ENCODE assay signal across 11 cellular contexts in genomic region chr1:224565186-224565585, GRCh38. TPM values are rescaled to one million over a fixed set of nuclear protein-coding genes. Genes with fewer than 3 reads are reported as not detected.
A peak's percentile ranks its signal among the peaks of the same experiment; 100 is the strongest.
DNase-seq lines count a peak whose midpoint lies in the region; ATAC-seq and TF ChIP-seq lines count a peak whose summit lies in the region.
"Had no signal": no experiment of that assay in that cellular context is flagged by ENCODE, and none has a peak within 500 bp of the region (broad histone marks: within the 10 kb centered on the region; RNA-seq: fewer than 3 reads in every experiment).

No MANE protein-coding gene starts in this region.

- TF ChIP-seq RAD21 in IMR-90 (IDR thresholded peaks at IDR 0.05; ENCODE audit: low read length), result peak; percentile 6; the same call in 1 of the 2 replicates

- dilution Hi-C loops in IMR-90 (cut with HindIII; ENCODE audit: low sequenced_read_pairs, unreplicated experiment), result no loop called here

- peak overlapping the region; percentile 21; the same call in 1 of the 2 replicates for H2AK5ac ChIP-seq in IMR-90 (ENCODE audit: low read depth, low read length)

- H3K27me3 Mint-ChIP-seq in endothelial cell (ENCODE audit: unreplicated experiment), result no peaks in the 10 kb centered on the region

- no peak overlapping the region for H4K91ac ChIP-seq in IMR-90 (ENCODE audit: insufficient read depth, low read depth, low read length)

- H3K14ac ChIP-seq in IMR-90 (replicated peaks; ENCODE audit: low read depth, low read length), result 0 out of 2 replicates have a peak overlapping the region, but pooled peaks have one; percentile 30

- peak overlapping the region; percentile 63 for H2BK120ac ChIP-seq in IMR-90 (ENCODE audit: low read depth, low read length)

- intact Hi-C loops in IMR-90 (cut with micrococcal nuclease), result no loop called here

- H3K56ac ChIP-seq in IMR-90 (ENCODE audit: extremely low read depth, insufficient read depth, low read length), result peak overlapping the region; percentile 19; the same call in 1 of the 2 replicates

- CTCF ChIA-PET in IMR-90 (lab: Yijun Ruan, JAX), result interaction anchor here (0.6 kb wide), 1 partner anchor 124 kb away, joined by 4 read pairs; no protein-coding TSS in a partner anchor

- TF ChIP-seq CTCF in IMR-90 (conservative IDR thresholded peaks at IDR 0.05; ENCODE audit: low read depth, low read length), result no peak
- TF ChIP-seq CTCF in VCaP (conservative IDR thresholded peaks at IDR 0.05), result no peak
- TF ChIP-seq CTCF in endothelial cell (IDR thresholded peaks at IDR 0.05; ENCODE audit: unreplicated experiment), result no peak
- TF ChIP-seq CTCF in GM13976 (IDR thresholded peaks at IDR 0.05; ENCODE audit: borderline replicate concordance, control extremely low read depth, extremely low read depth, insufficient read depth, missing control alignments), result no peak

- WGBS in IMR-90 (ENCODE audit: extremely low coverage in 2 of 2, insufficient read length in 1 of 2), 2 experiments, result 17% methylated on average over 1 of the region's 5 CpGs; no CpG with 5 or more reads in 1 of the 2 experiments

- no TSS peak for BruUV-seq in IMR-90 (replicated peaks; lab: Mats Ljungman, UMichigan)

- peak overlapping the region; percentile 22 for H2BK5ac ChIP-seq in IMR-90 (ENCODE audit: low read depth, low read length, poor library complexity, severe bottlenecking)

- H2BK15ac ChIP-seq in IMR-90 (ENCODE audit: low read depth, low read length), result no peak overlapping the region

- no peaks in the 10 kb centered on the region; the same call in 1 of the 2 replicates for H4K20me1 ChIP-seq in IMR-90 (ENCODE audit: insufficient read depth, low read length)

- peak; percentile 94 for ATAC-seq in IMR-90 (ENCODE audit: low read depth)
- ATAC-seq in HG03045 (IDR thresholded peaks at IDR 0.05; ENCODE audit: unreplicated experiment), result no peak

- H3K27ac Mint-ChIP-seq in endothelial cell (ENCODE audit: unreplicated experiment), result no peak overlapping the region
- H3K27ac Mint-ChIP-seq: activated naive CD8-positive, alpha-beta T cell treated with anti-CD3 and anti-CD28 coated beads, Interleukin-2, amount 10 ng/mL, durations not matched to agents 7 days and 5 days; T-helper 1 cell treated with Interleukin-12 subunit alpha and Interleukin-12 subunit beta and Interleukin-4 antibody, amounts not matched to agents 30 μg/mL and 1 μg/mL, for 36 hours had no signal

- H2AFZ ChIP-seq in IMR-90 (replicated peaks; ENCODE audit: low read length, poor library complexity), result peak overlapping the region; percentile 54

- no peak overlapping the region for H4K5ac ChIP-seq in IMR-90 (ENCODE audit: low read depth, low read length)

- TF ChIP-seq POLR2A in IMR-90 (IDR thresholded peaks at IDR 0.05; ENCODE audit: low read depth, low read length), result no peak

- POLR2A ChIA-PET in IMR-90 (lab: Charles Lee; ENCODE audit: unreplicated experiment), result no interaction called here

- no peak overlapping the region for H3K4me3 ChIP-seq in IMR-90 (ENCODE audit: insufficient read depth, low read depth, low read length)

- no peak overlapping the region for H3K9ac ChIP-seq in IMR-90 (ENCODE audit: low read depth, low read length)

- peak overlapping the region in 1 of 2 experiments; percentile 23; a peak in 1 of 4 replicates for H4K8ac ChIP-seq in IMR-90 (ENCODE audit: low read depth in 2 of 2, low read length in 2 of 2)

- H3K36me3 ChIP-seq in IMR-90 (ENCODE audit: control insufficient read depth, insufficient read depth, low read length), result no peaks in the 10 kb centered on the region

- no peaks in the 10 kb centered on the region for H3K4me1 Mint-ChIP-seq in endothelial cell (ENCODE audit: unreplicated experiment)
- H3K4me1 Mint-ChIP-seq: activated naive CD8-positive, alpha-beta T cell treated with anti-CD3 and anti-CD28 coated beads, Interleukin-2, amount 10 ng/mL, durations not matched to agents 7 days and 5 days had no signal

- peaks cover 15% of the 10 kb centered on the region for H3K9me1 ChIP-seq in IMR-90 (ENCODE audit: insufficient read depth, low read length)

- no peaks in the 10 kb centered on the region for H3K27me3 ChIP-seq in IMR-90 (ENCODE audit: control insufficient read depth, insufficient read depth, low read length)

- H3K4me1 ChIP-seq in IMR-90 (ENCODE audit: control insufficient read depth, insufficient read depth, low read length), result peaks cover 15% of the 10 kb centered on the region

- H3K79me1 ChIP-seq in IMR-90 (ENCODE audit: low read depth in 1 of 2, low read length in 2 of 2), result 0 out of 4 replicates have a peak, but pooled peaks cover 0 to 5% of the 10 kb centered on the region in 2 experiments

- H2BK20ac ChIP-seq in IMR-90 (ENCODE audit: low read depth, low read length), result peak overlapping the region; percentile 31; the same call in 1 of the 2 replicates

- no peak overlapping the region for H3K4me3 Mint-ChIP-seq in endothelial cell (ENCODE audit: unreplicated experiment)
- H3K4me3 Mint-ChIP-seq: activated naive CD8-positive, alpha-beta T cell treated with anti-CD3 and anti-CD28 coated beads, Interleukin-2, amount 10 ng/mL, durations not matched to agents 7 days and 5 days; T-helper 1 cell treated with Interleukin-12 subunit alpha and Interleukin-12 subunit beta and Interleukin-4 antibody, amounts not matched to agents 30 μg/mL and 1 μg/mL, for 36 hours had no signal

- no peaks in the 10 kb centered on the region for H3K9me3 Mint-ChIP-seq in endothelial cell (ENCODE audit: unreplicated experiment)
- H3K9me3 Mint-ChIP-seq: activated naive CD8-positive, alpha-beta T cell treated with anti-CD3 and anti-CD28 coated beads, Interleukin-2, amount 10 ng/mL, durations not matched to agents 7 days and 5 days; T-helper 1 cell treated with Interleukin-12 subunit alpha and Interleukin-12 subunit beta and Interleukin-4 antibody, amounts not matched to agents 30 μg/mL and 1 μg/mL, for 36 hours had no signal

- 0 out of 2 replicates have a peak, but pooled peaks cover 1% of the 10 kb centered on the region for H3K9me3 ChIP-seq in IMR-90 (ENCODE audit: control insufficient read depth, insufficient read depth, low read length)

- peak overlapping the region; percentile 61 for H3K4ac ChIP-seq in IMR-90 (ENCODE audit: low read depth, low read length)

- 0 out of 2 replicates have a peak overlapping the region, but pooled peaks have one; percentile 2 for H3K4me2 ChIP-seq in IMR-90 (ENCODE audit: low read depth, low read length)

- H2AK9ac ChIP-seq in IMR-90 (replicated peaks; ENCODE audit: low read depth, low read length, poor library complexity), result no peak overlapping the region

- H3K18ac ChIP-seq in IMR-90 (ENCODE audit: low read depth, low read length), result no peak overlapping the region; the same call in 1 of the 2 replicates

- H3K23ac ChIP-seq in IMR-90 (ENCODE audit: low read depth, low read length), result peak overlapping the region; percentile 39; the same call in 1 of the 2 replicates

- H3K36me3 Mint-ChIP-seq in endothelial cell (ENCODE audit: low read depth, unreplicated experiment), result no peaks in the 10 kb centered on the region
- H3K36me3 Mint-ChIP-seq: activated naive CD8-positive, alpha-beta T cell treated with anti-CD3 and anti-CD28 coated beads, Interleukin-2, amount 10 ng/mL, durations not matched to agents 7 days and 5 days had no signal

- H3K27ac ChIP-seq in IMR-90 (ENCODE audit: insufficient read depth, low read length) (peak overlapping the region; percentile 46), VCaP (peak overlapping the region; percentile 80)

- DNase-seq in AG20443 (ENCODE audit: low spot score) (peak; percentile 92), IMR-90 (peak; percentile 92), kidney tubule cell (ENCODE audit: low spot score) (peak; percentile 91), endothelial cell (ENCODE audit: low spot score) (no peak), GM13976 (ENCODE audit: low spot score) (no peak)
- no peak for DNase-seq in stimulated activated CD4-positive, alpha-beta T cell treated with anti-CD3 and anti-CD28 coated beads, Interleukin-2, amount 100 ng/mL, for 48 hours
- DNase-seq: activated naive CD8-positive, alpha-beta T cell treated with anti-CD3 and anti-CD28 coated beads, Interleukin-2, amount 10 ng/mL, durations not matched to agents 7 days and 5 days; stimulated activated CD4-positive, alpha-beta T cell treated with anti-CD3 and anti-CD28 coated beads, Interleukin-12 subunit alpha, Interleukin-12 subunit beta, amount 100 ng/mL, for 4 hours had no signal

- in situ Hi-C loops in IMR-90 (cut with MboI; ENCODE audit: low sequenced_read_pairs), result no loop called here
- in situ Hi-C loops in GM13976 (cut with MboI; ENCODE audit: low sequenced_read_pairs, unreplicated experiment), result no loop called here

TF ChIP-seq in IMR-90, 13 proteins besides CTCF, POLR2A, EP300 and RAD21 (continues in another document):
- TF ChIP-seq CEBPB (IDR thresholded peaks at IDR 0.05; ENCODE audit: low read depth, low read length), result peak; percentile 97
- TF ChIP-seq ELK1 (IDR thresholded peaks at IDR 0.05; ENCODE audit: borderline replicate concordance, low read depth, low read length), result no peak
- no peak for TF ChIP-seq MAFK (IDR thresholded peaks at IDR 0.05; ENCODE audit: low read depth, low read length)
- TF ChIP-seq USF2 (IDR thresholded peaks at IDR 0.05; ENCODE audit: low read depth, low read length), result no peak
- no peak for TF ChIP-seq MXI1 (IDR thresholded peaks at IDR 0.05; ENCODE audit: borderline replicate concordance, low read depth, low read length)
- peak; percentile 71 for TF ChIP-seq RCOR1 (IDR thresholded peaks at IDR 0.05; ENCODE audit: insufficient replicate concordance, low read length)
- peak; percentile 94 for TF ChIP-seq FOS (IDR thresholded peaks at IDR 0.05; ENCODE audit: low read depth, low read length)

RNA-seq across cellular contexts. Expression of gene CNIH3, which starts 50.9 kb away (rescaled TPM):
- total RNA-seq in IMR-90 (2012; rRNA removed) (2.0 and 3.1 TPM in 2 replicates), endothelial cell (ENCODE audit: unreplicated experiment) (4.7 TPM)
- 2.9 and 3.1 TPM in 2 replicates for polyA plus RNA-seq in IMR-90 (2012; rRNA removed)
- 2.1 and 2.2 TPM in 2 replicates for polyA plus RNA-seq in IMR-90 (2012; cell fraction: cytosol; rRNA removed)
- 1.9 and 4.7 TPM in 2 replicates for polyA plus RNA-seq in IMR-90 (2012; cell fraction: nucleus; rRNA removed; ENCODE audit: low replicate concordance)

Comparison
In these comparisons a context has a peak if more than half of its experiments do, and no peak if none do; other contexts are left out.
1. DNase-seq: peak in AG20443 (single experiment), IMR-90 (single experiment) and kidney tubule cell (single experiment); none in stimulated activated CD4-positive, alpha-beta T cell treated with anti-CD3 and anti-CD28 coated beads, Interleukin-2, amount 100 ng/mL, for 48 hours (0 of 2), endothelial cell (single experiment) and GM13976 (single experiment).